ENCODE assay signal across 32 cellular contexts in genomic region chr10:21075880-21076279, GRCh38.
DNase-seq lines count a peak whose midpoint lies in the region; ATAC-seq, FAIRE-seq and TF ChIP-seq lines count a peak whose summit lies in the region.
"Had no signal": no experiment of that assay in that cellular context is flagged by ENCODE, and none has a peak within 500 bp of the region (broad histone marks: within the 10 kb centered on the region; RNA-seq: fewer than 3 reads in every experiment).

No MANE protein-coding gene starts in this region.

- TF ChIP-seq CTCF in HepG2 (CRISPR knock-in tag; IDR thresholded peaks at IDR 0.05) (no peak), right lobe of liver (IDR thresholded peaks at IDR 0.05) (no peak), A549 (IDR thresholded peaks at IDR 0.05) (no peak), K562 (IDR thresholded peaks at IDR 0.05 in 2 of 3, conservative IDR thresholded peaks at IDR 0.05 in 1 of 3; ENCODE audit: insufficient read depth in 2 of 3, low read depth in 1 of 3, low read length in 3 of 3) (no peak)

- no peaks in the 10 kb centered on the region for H3K36me3 ChIP-seq in HepG2 (replicated peaks in 1 of 2; ENCODE audit: control insufficient read depth in 1 of 2, insufficient read depth in 2 of 2, low read length in 2 of 2)
- no peaks in the 10 kb centered on the region for H3K36me3 ChIP-seq in right lobe of liver
- H3K36me3 ChIP-seq in K562 (ENCODE audit: control insufficient read depth, insufficient read depth, low read length) = no peaks in the 10 kb centered on the region
- H3K36me3 ChIP-seq: BE2C; BLaER1; BLaER1 treated with 17β-estradiol and CSF1 and Interleukin-3, amounts not matched to agents 10 nM and 100 nM had no signal

- POLR2A ChIA-PET in HepG2 (lab: Yijun Ruan, JAX) = no interaction called here
- POLR2A ChIA-PET in A549 (lab: Yijun Ruan, JAX) = no interaction called here
- POLR2A ChIA-PET in K562 (lab: Yijun Ruan, JAX) = no interaction called here

- 12% methylated on average over 6 of the region's 6 CpGs for WGBS in HepG2 (ENCODE audit: low lambda C conversion rate)
- 81% methylated on average over 6 of the region's 6 CpGs for WGBS in right lobe of liver (ENCODE audit: insufficient coverage, low coverage, low lambda C conversion rate, missing lambda C conversion rate)
- 84% methylated on average over 6 of the region's 6 CpGs for WGBS in A549 (ENCODE audit: missing lambda C conversion rate)
- whole genome bisulfite sequencing in K562 (ENCODE audit: insufficient coverage, low coverage, missing lambda C conversion rate) = 46% methylated on average over 6 of the region's 6 CpGs

- H3K27me3 ChIP-seq in HepG2 (ENCODE audit: control insufficient read depth in 1 of 2, insufficient read depth in 2 of 2, low read length in 2 of 2) = 0 out of 5 replicates have a peak, but pooled peaks cover 0 to 7% of the 10 kb centered on the region in 2 experiments
- H3K27me3 ChIP-seq in right lobe of liver = no peaks in the 10 kb centered on the region
- no peaks in the 10 kb centered on the region for H3K27me3 ChIP-seq in K562 (ENCODE audit: control insufficient read depth in 2 of 2, insufficient read depth in 2 of 2, low read length in 2 of 2)
- H3K27me3 ChIP-seq: BLaER1; BLaER1 treated with 17β-estradiol and CSF1 and Interleukin-3, amounts not matched to agents 10 nM and 100 nM had no signal

- H3K4me2 ChIP-seq in HepG2 (ENCODE audit: low read depth, low read length) (no peak overlapping the region), A549 (no peak overlapping the region), K562 (ENCODE audit: insufficient read depth, low read length) (no peak overlapping the region)
- H3K4me2 ChIP-seq: BLaER1; BLaER1 treated with 17β-estradiol and CSF1 and Interleukin-3, amounts not matched to agents 10 nM and 100 nM had no signal

- in situ Hi-C loops in HepG2 (cut with HindIII; ENCODE audit: extremely low pct_ligation_motif_present, low pct_unique_long_range_greater_than_20kb) (loop anchor here (5.0 kb wide), 1 partner anchor 191 kb away; no protein-coding TSS in a partner anchor), K562 (cut with MboI) (loop anchor here (5.0 kb wide), 2 partner anchors 91 to 196 kb away; no protein-coding TSS in a partner anchor)

- no peak for TF ChIP-seq POLR2A in HepG2 (IDR thresholded peaks at IDR 0.05; ENCODE audit: insufficient read depth in 1 of 2, low read depth in 2 of 2, low read length in 2 of 2)
- TF ChIP-seq POLR2A in right lobe of liver (IDR thresholded peaks at IDR 0.05) = no peak
- no peak for TF ChIP-seq POLR2A in A549 (IDR thresholded peaks at IDR 0.05; ENCODE audit: low read length)
- TF ChIP-seq POLR2A in K562 (conservative IDR thresholded peaks at IDR 0.05) = no peak

- intact Hi-C loops in HepG2 (cut with micrococcal nuclease; ENCODE audit: unreplicated experiment) (loop anchor here (5.0 to 10.0 kb wide), 2 partner anchors 419 to 1571 kb away; no protein-coding TSS in a partner anchor), right lobe of liver (cut with DNase I) (loop anchor here (5.0 to 10.0 kb wide), 2 partner anchors 189 to 196 kb away; no protein-coding TSS in a partner anchor), K562 (cut with micrococcal nuclease) (loop anchor here (5.0 kb wide), 1 partner anchor 219 kb away; no protein-coding TSS in a partner anchor)

- H3K4me3 ChIP-seq in HepG2 (replicated peaks in 1 of 3; ENCODE audit: insufficient read depth in 1 of 3, low read depth in 2 of 3, low read length in 3 of 3) = no peak overlapping the region
- H3K4me3 ChIP-seq in right lobe of liver = no peak overlapping the region
- no peak overlapping the region for H3K4me3 ChIP-seq in A549
- no peak overlapping the region for H3K4me3 ChIP-seq in K562
- H3K4me3 ChIP-seq: BLaER1; BLaER1 treated with 17β-estradiol and CSF1 and Interleukin-3, amounts not matched to agents 10 nM and 100 nM had no signal

- H3K9me3 ChIP-seq in HepG2 (ENCODE audit: low read length) = no peaks in the 10 kb centered on the region
- no peaks in the 10 kb centered on the region for H3K9me3 ChIP-seq in right lobe of liver
- H3K9me3 ChIP-seq in A549 = no peaks in the 10 kb centered on the region
- H3K9me3 ChIP-seq in K562 (replicated peaks; ENCODE audit: control insufficient read depth, insufficient read depth, low read depth, low read length) = no peaks in the 10 kb centered on the region
- H3K9me3 ChIP-seq: BE2C; BLaER1; BLaER1 treated with 17β-estradiol and CSF1 and Interleukin-3, amounts not matched to agents 10 nM and 100 nM; Caco-2 had no signal

- TF ChIP-seq RAD21 in HepG2 (CRISPR knock-in tag; IDR thresholded peaks at IDR 0.05) (no peak), A549 (conservative IDR thresholded peaks at IDR 0.05 in 1 of 2, IDR thresholded peaks at IDR 0.05 in 1 of 2) (no peak), K562 (CRISPR knock-in tag; conservative IDR thresholded peaks at IDR 0.05 in 1 of 2, IDR thresholded peaks at IDR 0.05 in 1 of 2) (no peak)

- ATAC-seq in HepG2 = no peak
- ATAC-seq in right lobe of liver = no peak
- ATAC-seq in A549 = no peak
- no peak for ATAC-seq in K562
- ATAC-seq in GM19455 (IDR thresholded peaks at IDR 0.05; ENCODE audit: unreplicated experiment) = no peak
- ATAC-seq: CD8-positive, alpha-beta T cell had no signal

- DNase-seq in HepG2 (ENCODE audit: low spot score) (no peak), right lobe of liver (no peak), A549 (ENCODE audit: low read depth in 1 of 2, low spot score in 1 of 2) (no peak), K562 (ENCODE audit: extremely low read depth in 1 of 4, low spot score in 3 of 4) (no peak), HUDEP-2 (lab: John Stamatoyannopoulos, UW; ENCODE audit: unreplicated experiment in 76 of 76) (no peak)
- DNase-seq: 8988T; ACHN; AML-193; BE2C; C1 segment of cervical spinal cord; Caco-2; Calu3; CD4-positive, alpha-beta memory T cell; CD4-positive, alpha-beta T cell; CD4-positive, CD25-positive, alpha-beta regulatory T cell; CD8-positive, alpha-beta memory T cell; CD8-positive, alpha-beta T cell; COR-L47; DMS 273 treated with DMSO at 0.1 percent for 48 hours; DMS153; DMS53; DMS79; DMS79 treated with DMSO at 0.1 percent for 48 hours; DND-41; EL had no signal

- no peaks in the 10 kb centered on the region for H3K4me1 ChIP-seq in HepG2 (ENCODE audit: insufficient read depth, low read length)
- H3K4me1 ChIP-seq in right lobe of liver = no peaks in the 10 kb centered on the region
- peaks cover 17% of the 10 kb centered on the region for H3K4me1 ChIP-seq in A549
- H3K4me1 ChIP-seq in K562 (replicated peaks in 1 of 2; ENCODE audit: control insufficient read depth in 2 of 2, insufficient read depth in 2 of 2, low read length in 2 of 2) = no peaks in the 10 kb centered on the region; a peak in 2 of 5 replicates
- H3K4me1 ChIP-seq: BE2C; BLaER1; BLaER1 treated with 17β-estradiol and CSF1 and Interleukin-3, amounts not matched to agents 10 nM and 100 nM had no signal

- no peaks in the 10 kb centered on the region for H3K9me1 ChIP-seq in K562 (ENCODE audit: control insufficient read depth, insufficient read depth, low read length)

- BruUV-seq in HepG2 (replicated peaks; lab: Mats Ljungman, UMichigan) (no TSS peak), K562 (replicated peaks; lab: Mats Ljungman, UMichigan) (no TSS peak)

- H3K27ac ChIP-seq in HepG2 (ENCODE audit: extremely low read length, insufficient read depth, low read length) (no peak overlapping the region), right lobe of liver (no peak overlapping the region), A549 (no peak overlapping the region), K562 (ENCODE audit: extremely low read depth, low read depth, low read length) (no peak overlapping the region)
- H3K27ac ChIP-seq: 22Rv1; BLaER1; BLaER1 treated with 17β-estradiol and CSF1 and Interleukin-3, amounts not matched to agents 10 nM and 100 nM; C4-2B had no signal

- H3K9ac ChIP-seq in HepG2 (ENCODE audit: insufficient read depth, low read depth, low read length) = no peak overlapping the region
- H3K9ac ChIP-seq in K562 (ENCODE audit: insufficient read depth in 1 of 2, low read depth in 2 of 2, low read length in 2 of 2) = no peak overlapping the region
- H3K9ac ChIP-seq: BLaER1; BLaER1 treated with 17β-estradiol and CSF1 and Interleukin-3, amounts not matched to agents 10 nM and 100 nM had no signal

- no peaks in the 10 kb centered on the region for H3K79me2 ChIP-seq in HepG2 (ENCODE audit: insufficient read depth, low read length)
- no peaks in the 10 kb centered on the region for H3K79me2 ChIP-seq in K562 (ENCODE audit: control insufficient read depth, insufficient read depth, low read length)

- no peaks in the 10 kb centered on the region for H4K20me1 ChIP-seq in HepG2 (ENCODE audit: insufficient read depth, low read length)
- H4K20me1 ChIP-seq in K562 (replicated peaks; ENCODE audit: control insufficient read depth, insufficient read depth, low read length) = no peaks in the 10 kb centered on the region
- H4K20me1 ChIP-seq: BLaER1; BLaER1 treated with 17β-estradiol and CSF1 and Interleukin-3, amounts not matched to agents 10 nM and 100 nM had no signal

- CTCF ChIA-PET in HepG2 (lab: Yijun Ruan, JAX; ENCODE audit: low intra/inter-chr PET ratio, low total read pairs) = no interaction called here
- CTCF ChIA-PET in A549 (lab: Yijun Ruan, JAX) = interaction anchor here (0.6 to 7.7 kb wide), 6 partner anchors 8 to 204 kb away, joined by 3 to 137 read pairs (median 6); no protein-coding TSS in a partner anchor
- CTCF ChIA-PET in K562 (lab: Yijun Ruan, JAX; ENCODE audit: low intra/inter-chr PET ratio) = interaction anchor here (4.4 kb wide), 1 partner anchor 194 kb away, joined by 36 read pairs; no protein-coding TSS in a partner anchor

- no peak overlapping the region for H2AFZ ChIP-seq in HepG2 (ENCODE audit: low read length)
- no peak overlapping the region for H2AFZ ChIP-seq in K562 (ENCODE audit: low read depth, low read length)

- TF ChIP-seq EP300 in HepG2 (IDR thresholded peaks at IDR 0.05; ENCODE audit: low read depth in 2 of 2, low read length in 2 of 2) (no peak), HepG2 (CRISPR knock-in tag; IDR thresholded peaks at IDR 0.05; ENCODE audit: borderline replicate concordance) (no peak), A549 (IDR thresholded peaks at IDR 0.05) (no peak), K562 (IDR thresholded peaks at IDR 0.05; ENCODE audit: low read length) (no peak)

- FAIRE-seq in HepG2 (lab: Jason Lieb, UNC) (no peak), A549 (lab: Jason Lieb, UNC) (no peak), K562 (lab: Jason Lieb, UNC) (no peak)
- FAIRE-seq: A204.1, D721Med had no signal

TF ChIP-seq in HepG2, 621 proteins besides CTCF, POLR2A, EP300 and RAD21 (continues in another document):
- TF ChIP-seq MAFK (conservative IDR thresholded peaks at IDR 0.05 in 1 of 2, IDR thresholded peaks at IDR 0.05 in 1 of 2; ENCODE audit: low read length in 2 of 2) (peak; percentile 40 to 48; a peak in 1 of 4 replicates), ZNF644 (CRISPR knock-in tag; IDR thresholded peaks at IDR 0.05; ENCODE audit: low read depth) (no peak)

TF ChIP-seq in A549, 52 proteins besides CTCF, POLR2A, EP300 and RAD21:
- TF ChIP-seq MAFK (IDR thresholded peaks at IDR 0.05; ENCODE audit: partially characterized antibody) (peak; percentile 58), KDM1A (IDR thresholded peaks at IDR 0.05; ENCODE audit: low read depth) (no peak)

TF ChIP-seq in K562, 482 proteins besides CTCF, POLR2A, EP300 and RAD21:
- TF ChIP-seq C11orf30 (IDR thresholded peaks at IDR 0.05; ENCODE audit: low read depth) (peak; percentile 45; the same call in 1 of the 2 replicates), ZNF316 (IDR thresholded peaks at IDR 0.05) (peak; percentile 76), ZNF41 (CRISPR knock-in tag; conservative IDR thresholded peaks at IDR 0.05) (no peak)

Comparison
In these comparisons a context has a peak if more than half of its experiments do, and no peak if none do; other contexts are left out.
1. Of the 241 proteins assayed by ChIP-seq in both HepG2 and K562: peak only in HepG2: MAFK; only in K562: none; in both: none; in neither: 240.